ENCODE assay signal across 22 cellular contexts in genomic region chr7:11404355-11404754, GRCh38.
"Had no signal": no experiment of that assay in that cellular context is flagged by ENCODE, and none has a peak within 500 bp of the region (broad histone marks: within the 10 kb centered on the region; RNA-seq: fewer than 3 reads in every experiment).

No MANE protein-coding gene starts in this region.

- H3K27ac ChIP-seq: body of pancreas, cardiac muscle cell, esophagus squamous epithelium, gastrocnemius medialis, lower lobe of right lung, sigmoid colon, thyroid gland, upper lobe of right lung had no signal

- H3K4me3 ChIP-seq: body of pancreas, cardiac muscle cell, esophagus squamous epithelium, gastrocnemius medialis, lower lobe of right lung, sigmoid colon, thyroid gland, upper lobe of right lung had no signal

- FAIRE-seq: TTC549 had no signal

- ATAC-seq: body of pancreas, gastrocnemius medialis, left cardiac atrium, lower lobe of right lung, upper lobe of right lung had no signal

- H3K36me3 ChIP-seq: cardiac muscle cell, esophagus squamous epithelium, gastrocnemius medialis, lower lobe of right lung, thyroid gland, upper lobe of right lung had no signal

- H3K9me3 ChIP-seq: body of pancreas, esophagus squamous epithelium, gastrocnemius medialis, lower lobe of right lung, sigmoid colon, thyroid gland, upper lobe of right lung had no signal

- DNase-seq: activated CD4-positive, alpha-beta T cell treated with anti-CD3 and anti-CD28 coated beads for 1 hour; activated gamma-delta T cell treated with Interleukin-2 at 50 U/mL for 16 hours; activated T-cell treated with anti-CD3 and anti-CD28 coated beads, Interleukin-2, amount 50 U/mL, for 1 hour; anterior cingulate cortex; body of pancreas; cortex of kidney; endodermal cell; esophagus squamous epithelium; gastrocnemius medialis; hypothalamus; islet precursor cell; left cardiac atrium; lower lobe of right lung; mesendoderm; naive B cell; sigmoid colon; stimulated activated CD4-positive, alpha-beta T cell treated with anti-CD3 and anti-CD28 coated beads, Interleukin-4, amount 100 ng/mL, for 24 hours; stimulated activated naive CD4-positive, alpha-beta T cell treated with Interleukin-2 at 50 U/mL for 16 hours; upper lobe of right lung had no signal

- H3K4me1 ChIP-seq: body of pancreas, esophagus squamous epithelium, gastrocnemius medialis, lower lobe of right lung, sigmoid colon, thyroid gland, upper lobe of right lung had no signal

- H3K27me3 ChIP-seq: body of pancreas, cardiac muscle cell, esophagus squamous epithelium, gastrocnemius medialis, sigmoid colon, thyroid gland, upper lobe of right lung had no signal
